ENCODE assay signal across 29 cellular contexts in the genomic region with DNA sequence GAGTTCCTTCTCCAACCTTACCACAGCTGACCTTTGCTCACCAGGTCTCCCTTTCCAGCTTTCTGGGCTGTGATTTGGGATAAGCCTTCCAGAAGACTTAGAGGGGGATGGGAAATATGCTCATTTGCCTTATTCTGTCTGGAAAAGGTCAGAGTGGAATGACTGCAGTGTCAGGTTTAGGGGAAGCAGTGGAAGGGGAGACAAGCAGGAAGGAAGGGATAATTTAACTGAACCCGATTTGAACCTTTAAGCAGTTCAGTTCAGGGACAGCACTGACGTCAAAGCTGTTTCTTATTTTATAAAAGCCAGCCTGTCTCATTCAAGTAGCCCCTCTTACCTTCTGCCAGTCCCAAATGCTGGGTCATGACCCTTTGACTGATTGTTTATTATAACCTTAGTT.
A peak's percentile ranks its signal among the peaks of the same experiment; 100 is the strongest.
DNase-seq lines count a peak whose midpoint lies in the region; ATAC-seq, FAIRE-seq and TF ChIP-seq lines count a peak whose summit lies in the region.
"Had no signal": no experiment of that assay in that cellular context is flagged by ENCODE, and none has a peak within 500 bp of the region (broad histone marks: within the 10 kb centered on the region; RNA-seq: fewer than 3 reads in every experiment).

No MANE protein-coding gene starts in this region.

- H3K9me3 Mint-ChIP-seq in mesothelial cell of epicardium: no peaks in the 10 kb centered on the region

- no peak overlapping the region for H3K56ac ChIP-seq in H1 (replicated peaks; ENCODE audit: insufficient read length, low read depth, low read length)

- H3K18ac ChIP-seq in H1 (ENCODE audit: extremely low read depth, low read length): no peak overlapping the region

- ATAC-seq in GM18520 (IDR thresholded peaks at IDR 0.05; ENCODE audit: unreplicated experiment): no peak
- ATAC-seq: CD8-positive, alpha-beta T cell; PC-3 had no signal

- no peak overlapping the region for H4K91ac ChIP-seq in H1 (replicated peaks; ENCODE audit: insufficient read length, low read length)

- H3K36me3 ChIP-seq in H1 (ENCODE audit: control insufficient read depth in 2 of 4, insufficient read depth in 4 of 4, low read length in 3 of 4) (no peaks in the 10 kb centered on the region), hepatocyte (replicated peaks; ENCODE audit: insufficient read depth, low read depth) (no peaks in the 10 kb centered on the region)

- no peaks in the 10 kb centered on the region for H3K9me3 ChIP-seq in H1 (ENCODE audit: insufficient read depth in 2 of 2, low read depth in 1 of 2, low read length in 1 of 2)
- no peaks in the 10 kb centered on the region for H3K9me3 ChIP-seq in hepatocyte (ENCODE audit: low read depth)
- H3K9me3 ChIP-seq: Caco-2 had no signal

- no peak overlapping the region for H2BK5ac ChIP-seq in H1 (ENCODE audit: low read depth, low read length)

- no peak overlapping the region for H2BK120ac ChIP-seq in H1 (replicated peaks; ENCODE audit: low read depth, low read length)

- H3K36me3 Mint-ChIP-seq in mesothelial cell of epicardium: no peaks in the 10 kb centered on the region
- H3K36me3 Mint-ChIP-seq: CD8-positive, alpha-beta T cell had no signal

- H3K9me2 ChIP-seq in hepatocyte (replicated peaks; ENCODE audit: insufficient read depth): no peaks in the 10 kb centered on the region

- H3K4me3 Mint-ChIP-seq in mesothelial cell of epicardium: no peak overlapping the region
- H3K4me3 Mint-ChIP-seq: B cell; CD8-positive, alpha-beta T cell had no signal

- H2BK15ac ChIP-seq in H1 (ENCODE audit: low read length): no peak overlapping the region

- no peak overlapping the region for H2BK12ac ChIP-seq in H1 (ENCODE audit: low read depth, low read length)

- H2AK5ac ChIP-seq in H1 (ENCODE audit: low read depth, low read length): no peak overlapping the region

- H3K9ac ChIP-seq in H1 (replicated peaks in 1 of 4; ENCODE audit: extremely low read depth in 1 of 4, low read depth in 3 of 4, low read length in 3 of 4): no peak overlapping the region

- H3K27ac ChIP-seq in H1 (ENCODE audit: low read depth, low read length): no peak overlapping the region
- H3K27ac ChIP-seq in hepatocyte: no peak overlapping the region
- H3K27ac ChIP-seq: 22Rv1, C4-2B had no signal

- no peak overlapping the region for H4K5ac ChIP-seq in H1 (ENCODE audit: insufficient read length, low read depth, low read length)

- H3K4me1 ChIP-seq in H1 (replicated peaks in 1 of 4; ENCODE audit: control insufficient read depth in 3 of 4, insufficient read depth in 4 of 4, low read length in 3 of 4) (0 out of 7 replicates have a peak, but pooled peaks cover 0 to 2% (median 0%) of the 10 kb centered on the region in 4 experiments), hepatocyte (ENCODE audit: insufficient read depth) (no peaks in the 10 kb centered on the region)
- H3K4me1 ChIP-seq: Caco-2 had no signal

- FAIRE-seq in H1 (lab: Jason Lieb, UNC): no peak
- FAIRE-seq: GM12891, GM19239, HTR-8/SVneo had no signal

- POLR2A ChIA-PET in H1 (lab: Charles Lee; ENCODE audit: partially characterized antibody): interaction anchor here (0.6 kb wide), 1 partner anchor 393 kb away, joined by 4 read pairs; no protein-coding TSS in a partner anchor

- H3K14ac ChIP-seq in H1 (ENCODE audit: insufficient read length): no peak overlapping the region

- no peak for TF ChIP-seq POLR2A in H1 (IDR thresholded peaks at IDR 0.05; ENCODE audit: control extremely low read depth in 1 of 2, low read depth in 2 of 2, low read length in 2 of 2)

- H3K27me3 Mint-ChIP-seq in mesothelial cell of epicardium (ENCODE audit: low read depth): no peaks in the 10 kb centered on the region
- H3K27me3 Mint-ChIP-seq: B cell had no signal

- no peak overlapping the region for H3K4me3 ChIP-seq in H1 (ENCODE audit: extremely low read depth in 1 of 4, insufficient read depth in 2 of 4, low read depth in 3 of 4, low read length in 4 of 4)
- H3K4me3 ChIP-seq in hepatocyte: no peak overlapping the region

- H3K79me1 ChIP-seq in H1 (ENCODE audit: low read depth, low read length): no peaks in the 10 kb centered on the region

- TF ChIP-seq RAD21 in H1 (IDR thresholded peaks at IDR 0.05 in 1 of 2, conservative IDR thresholded peaks at IDR 0.05 in 1 of 2; ENCODE audit: low read depth in 2 of 2, low read length in 2 of 2): no peak

- CTCF ChIA-PET in H1 (lab: Charles Lee; ENCODE audit: partially characterized antibody): no interaction called here

- no peak overlapping the region for H3K23ac ChIP-seq in H1 (ENCODE audit: insufficient read length)

- no peaks in the 10 kb centered on the region for H3K79me2 ChIP-seq in H1 (ENCODE audit: control insufficient read depth in 1 of 2, insufficient read depth in 2 of 2, low read length in 2 of 2)
- H3K79me2 ChIP-seq in hepatocyte: no peaks in the 10 kb centered on the region

- DNase-seq in NCI-H82 (lab: John Stamatoyannopoulos, UW) (peak; percentile 16), NCI-H82 treated with DMSO at 0.1 percent for 48 hours (lab: John Stamatoyannopoulos, UW; ENCODE audit: unreplicated experiment) (no peak), H1 (ENCODE audit: low read depth in 1 of 2, low spot score in 2 of 2) (no peak), mesothelial cell of epicardium (ENCODE audit: low spot score in 2 of 2, unreplicated experiment in 2 of 2) (no peak), hepatocyte (ENCODE audit: low spot score) (no peak), DMS 273 treated with DMSO at 0.1 percent for 48 hours (lab: John Stamatoyannopoulos, UW) (no peak)
- DNase-seq: Caco-2; CD8-positive, alpha-beta T cell; DMS79; EL; GF-D8; H7; KBM-7; MV-4-11; NCI-H1105; NCI-H1436 treated with DMSO at 0.1 percent for 48 hours; NCI-H1930; NCI-H2107; NCI-H524; NCI-H748 treated with DMSO at 0.1 percent for 48 hours; NK-92 treated with Interleukin-12 subunit alpha and Interleukin-12 subunit beta, amount 100 ng/mL, for 24 hours; PC-3 had no signal

- no peaks in the 10 kb centered on the region for H3K27me3 ChIP-seq in H1 (replicated peaks in 1 of 4; ENCODE audit: control insufficient read depth in 3 of 4, extremely low read depth in 1 of 4, insufficient read depth in 3 of 4, low read length in 3 of 4)
- H3K27me3 ChIP-seq in hepatocyte: no peaks in the 10 kb centered on the region

- 100% methylated on average over 2 of the region's 2 CpGs; no CpG with 5 or more reads in 1 of the 2 experiments for WGBS in H1 (ENCODE audit: extremely low coverage in 1 of 2, insufficient coverage in 1 of 2, insufficient read length in 1 of 2, insufficient replicate concordance in 2 of 2, low coverage in 1 of 2, low lambda C conversion rate in 2 of 2, missing lambda C conversion rate in 1 of 2), 2 experiments
- WGBS in hepatocyte (ENCODE audit: low lambda C conversion rate, missing lambda C conversion rate): 57% methylated on average over 2 of the region's 2 CpGs

- TF ChIP-seq EP300 in H1 (IDR thresholded peaks at IDR 0.05; ENCODE audit: borderline replicate concordance in 1 of 2, low read depth in 2 of 2, low read length in 2 of 2): no peak

- TF ChIP-seq CTCF in H1 (IDR thresholded peaks at IDR 0.05; ENCODE audit: control extremely low read depth in 1 of 3, insufficient read depth in 1 of 3, low read depth in 1 of 3, low read length in 3 of 3) (no peak), mesothelial cell of epicardium (IDR thresholded peaks at IDR 0.05; ENCODE audit: unreplicated experiment) (no peak), hepatocyte (IDR thresholded peaks at IDR 0.05; ENCODE audit: poor library complexity) (no peak)

- no peak overlapping the region for H2BK20ac ChIP-seq in H1 (ENCODE audit: low read length)

- H3K4me2 ChIP-seq in H1 (ENCODE audit: insufficient read depth in 1 of 2, low read depth in 2 of 2, low read length in 2 of 2) (no peak overlapping the region), hepatocyte (no peak overlapping the region)

- H3K4me1 Mint-ChIP-seq in mesothelial cell of epicardium: peaks cover 46% of the 10 kb centered on the region
- H3K4me1 Mint-ChIP-seq: B cell had no signal

- H3K27ac Mint-ChIP-seq in mesothelial cell of epicardium: peak overlapping the region; percentile 68
- H3K27ac Mint-ChIP-seq: B cell; CD8-positive, alpha-beta T cell had no signal

- H4K20me1 ChIP-seq in H1 (replicated peaks in 1 of 2; ENCODE audit: control insufficient read depth in 1 of 2, insufficient read depth in 2 of 2, low read length in 2 of 2) (no peaks in the 10 kb centered on the region), hepatocyte (ENCODE audit: insufficient read depth, poor library complexity, severe bottlenecking) (no peaks in the 10 kb centered on the region)

- no peaks in the 10 kb centered on the region for H3K23me2 ChIP-seq in H1 (ENCODE audit: low read depth, low read length)

- no peak overlapping the region for H3K4ac ChIP-seq in H1 (replicated peaks; ENCODE audit: insufficient read length, low read depth, low read length)

- H4K8ac ChIP-seq in H1 (ENCODE audit: extremely low read depth, insufficient read depth, low read length): no peak overlapping the region

- H2AFZ ChIP-seq in H1 (ENCODE audit: low read length): 0 out of 2 replicates have a peak overlapping the region, but pooled peaks have one; percentile 21
- H2AFZ ChIP-seq in hepatocyte: no peak overlapping the region

TF ChIP-seq in H1, 55 proteins besides CTCF, POLR2A, EP300 and RAD21 (continues in another document):
- no peak for TF ChIP-seq EGR1 (IDR thresholded peaks at IDR 0.05; ENCODE audit: borderline replicate concordance, low read depth, low read length)
- no peak for TF ChIP-seq TAF1 (IDR thresholded peaks at IDR 0.05; ENCODE audit: low read depth, low read length)
- no peak for TF ChIP-seq SP4 (IDR thresholded peaks at IDR 0.05; ENCODE audit: low read length)
- TF ChIP-seq POU5F1 (IDR thresholded peaks at IDR 0.05; ENCODE audit: low read depth, low read length): no peak
- TF ChIP-seq CREB1 (IDR thresholded peaks at IDR 0.05): no peak
- no peak for TF ChIP-seq KDM1A (IDR thresholded peaks at IDR 0.05; ENCODE audit: borderline replicate concordance, low read length)
- TF ChIP-seq SP1 (IDR thresholded peaks at IDR 0.05; ENCODE audit: low read depth, low read length): no peak
- TF ChIP-seq HDAC6 (IDR thresholded peaks at IDR 0.05; ENCODE audit: low read depth, low read length): no peak
- TF ChIP-seq MAX (IDR thresholded peaks at IDR 0.05): no peak
- no peak for TF ChIP-seq GABPA (IDR thresholded peaks at IDR 0.05; ENCODE audit: borderline replicate concordance, insufficient read depth, low read length)
- TF ChIP-seq BACH1 (IDR thresholded peaks at IDR 0.05; ENCODE audit: low read length): no peak
- no peak for TF ChIP-seq BRCA1 (IDR thresholded peaks at IDR 0.05; ENCODE audit: low read depth, low read length)
- TF ChIP-seq JUN (IDR thresholded peaks at IDR 0.05; ENCODE audit: low read depth, low read length): no peak
- TF ChIP-seq CBX8 (IDR thresholded peaks at IDR 0.05; ENCODE audit: borderline replicate concordance, low read depth, low read length): no peak
